ENCODE assay signal across 8 cellular contexts in the genomic region with DNA sequence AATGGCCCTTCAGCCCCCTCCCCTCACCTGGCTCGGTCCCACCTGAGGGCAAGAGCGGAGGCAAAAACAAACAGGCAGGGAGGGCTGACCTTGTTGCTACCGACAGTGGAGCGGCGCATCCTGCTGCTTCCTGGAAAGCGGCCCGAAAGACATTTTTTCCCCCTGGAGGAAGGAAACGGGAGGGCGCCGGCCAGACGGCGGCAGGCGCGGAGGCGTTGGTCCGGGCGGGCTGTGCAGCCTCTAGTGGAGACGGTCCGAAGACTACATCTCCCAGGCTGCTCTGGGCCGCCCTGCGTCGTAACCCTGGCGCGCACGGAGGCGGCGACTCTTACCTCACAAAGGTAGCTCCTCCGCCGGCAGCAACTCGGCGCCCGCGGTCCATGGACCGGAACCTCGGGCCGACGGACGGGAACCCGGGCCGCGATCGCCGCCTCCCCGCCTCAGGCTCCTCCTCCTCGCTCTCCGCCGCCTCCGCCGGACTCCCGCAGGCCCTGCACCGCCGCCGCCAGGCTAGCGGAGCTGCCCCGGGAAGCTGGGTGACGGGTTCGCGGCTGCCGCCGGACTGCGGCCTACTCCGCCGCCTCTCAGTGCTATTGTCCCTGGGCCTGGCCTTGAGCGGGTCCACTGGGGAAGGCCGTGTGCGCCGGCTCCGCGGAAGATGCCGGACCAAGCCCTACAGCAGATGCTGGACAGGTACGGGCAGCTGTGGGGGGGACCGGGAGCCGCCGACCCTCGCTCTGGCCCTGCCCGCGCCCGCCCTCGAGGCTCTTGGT. TPM values are rescaled to one million over a fixed set of nuclear protein-coding genes. Genes with fewer than 3 reads are reported as not detected.
DNase-seq lines count a peak whose midpoint lies in the region; ATAC-seq, FAIRE-seq and TF ChIP-seq lines count a peak whose summit lies in the region.

Gene CPEB3, minus strand, starts transcription at position 242 of the 773 bp plus-strand sequence. CDS start 50,728 bp downstream, outside the sequence.
Gene MARCHF5, plus strand, starts transcription at position 331 of the 773 bp plus-strand sequence. Its CDS starts 328 bp downstream, at position 659.

- TF ChIP-seq CTCF in kidney (IDR thresholded peaks at IDR 0.05; ENCODE audit: borderline replicate concordance, extremely low read depth, insufficient read depth), result peak; percentile 53

- DNase-seq in AG20443 (ENCODE audit: low spot score) (peak; percentile 98), NCI-H345 treated with DMSO at 0.1 percent for 48 hours (lab: John Stamatoyannopoulos, UW; ENCODE audit: unreplicated experiment) (peak; percentile 81), cerebellar nuclear complex (lab: John Stamatoyannopoulos, UW) (peak; percentile 19 to 80), kidney (peak; percentile 99)
- DNase-seq in stimulated activated CD4-positive, alpha-beta T cell treated with anti-CD3 and anti-CD28 coated beads, Interleukin-15, amount 100 ng/mL, for 24 hours, result peak; percentile 95

- H3K27ac ChIP-seq in kidney (ENCODE audit: low read depth in 2 of 2, low read length in 2 of 2), result peak within 1 kb of the TSS; percentile 89 to 96

- ATAC-seq in GM19025 (IDR thresholded peaks at IDR 0.05; ENCODE audit: low read depth, unreplicated experiment) (peak; percentile 99), HG03342 (IDR thresholded peaks at IDR 0.05; ENCODE audit: unreplicated experiment) (peak; percentile 96)
- peak; percentile 99 for ATAC-seq in activated CD4-positive, CD25-positive, alpha-beta regulatory T cell treated with anti-CD3 and anti-CD28 coated beads, Interleukin-2, amount 50 U/mL, for 24 hours

- intact Hi-C loops in kidney (cut with DNase I), result loop anchor here (10.0 kb wide), 1 partner anchor 206 kb away; no protein-coding TSS in a partner anchor

- peak within 1 kb of the TSS; percentile 82 to 89 for H3K4me3 ChIP-seq in kidney (ENCODE audit: low read length in 2 of 2)

- no peaks in the 10 kb centered on the region for H3K36me3 ChIP-seq in kidney (ENCODE audit: control insufficient read depth in 1 of 2, insufficient read depth in 2 of 2, low read length in 2 of 2)

- H3K9me3 ChIP-seq in kidney (ENCODE audit: control insufficient read depth in 1 of 2, low read length in 2 of 2), result no peaks in the 10 kb centered on the region

- H3K4me1 ChIP-seq in kidney (ENCODE audit: control insufficient read depth in 1 of 2, insufficient read depth in 1 of 2, low read depth in 1 of 2, low read length in 2 of 2), result peaks cover 0 to 3% of the 10 kb centered on the region in 2 donors

- no peak for FAIRE-seq in kidney (lab: Jason Lieb, UNC)

- H3K9ac ChIP-seq in kidney (ENCODE audit: low read length in 2 of 2), result peak within 1 kb of the TSS; percentile 90 to 96

RNA-seq across cellular contexts. Expression of gene CPEB3, which starts in this region (rescaled TPM):
- total RNA-seq in kidney, result 7.4 TPM
- 2.3 TPM for polyA plus RNA-seq in kidney (ENCODE audit: insufficient read depth, low read depth, low replicate concordance)

RNA-seq across cellular contexts. Expression of gene MARCHF5, which starts in this region (rescaled TPM):
- total RNA-seq in kidney, result 36.1 TPM
- 24.2 TPM for polyA plus RNA-seq in kidney (ENCODE audit: insufficient read depth, low read depth, low replicate concordance)

Comparison
In these comparisons a context has a peak if more than half of its experiments do, and no peak if none do; other contexts are left out.
1. Peak in every context shown above with its lines: DNase-seq, ATAC-seq, H3K4me3 ChIP-seq and H3K27ac ChIP-seq.